ENCODE assay signal across 7 cellular contexts in genomic region chr1:230753586-230754251, GRCh38.
DNase-seq lines count a peak whose midpoint lies in the region; TF ChIP-seq lines count a peak whose summit lies in the region.

No MANE protein-coding gene starts in this region.

- TF ChIP-seq CTCF in GM20000 (IDR thresholded peaks at IDR 0.05; ENCODE audit: extremely low read depth, missing control alignments), result no peak

- DNase-seq in GM20000 (ENCODE audit: low spot score) (peak; percentile 55), NCI-H2029 treated with DMSO at 0.1 percent for 48 hours (lab: John Stamatoyannopoulos, UW) (peak; percentile 65), amygdala (lab: John Stamatoyannopoulos, UW) (peak in 29 of 56 donors; percentile 24 to 74 (median 44)), iPS-NIHi7 (ENCODE audit: extremely low spot score) (peak; percentile 93), medulla oblongata (ENCODE audit: extremely low spot score) (no peak), NCI-H446 (lab: John Stamatoyannopoulos, UW) (no peak)
- DNase-seq in stimulated activated CD4-positive, alpha-beta T cell treated with anti-CD3 and anti-CD28 coated beads, TNF-alpha, amount 100 ng/mL, for 24 hours (ENCODE audit: low read depth in 3 of 3), result peak in 2 of 3 experiments; percentile 6 to 22

Comparison
In these comparisons a context has a peak if more than half of its experiments do, and no peak if none do; other contexts are left out.
1. DNase-seq: peak in GM20000 (single experiment), NCI-H2029 treated with DMSO at 0.1 percent for 48 hours (single experiment), amygdala (29 of 56), iPS-NIHi7 (single experiment) and stimulated activated CD4-positive, alpha-beta T cell treated with anti-CD3 and anti-CD28 coated beads, TNF-alpha, amount 100 ng/mL, for 24 hours (2 of 3); none in medulla oblongata (single experiment) and NCI-H446 (0 of 2).